Comparison of ENCODE assay signal across 1 cellular context in the genomic region with DNA sequence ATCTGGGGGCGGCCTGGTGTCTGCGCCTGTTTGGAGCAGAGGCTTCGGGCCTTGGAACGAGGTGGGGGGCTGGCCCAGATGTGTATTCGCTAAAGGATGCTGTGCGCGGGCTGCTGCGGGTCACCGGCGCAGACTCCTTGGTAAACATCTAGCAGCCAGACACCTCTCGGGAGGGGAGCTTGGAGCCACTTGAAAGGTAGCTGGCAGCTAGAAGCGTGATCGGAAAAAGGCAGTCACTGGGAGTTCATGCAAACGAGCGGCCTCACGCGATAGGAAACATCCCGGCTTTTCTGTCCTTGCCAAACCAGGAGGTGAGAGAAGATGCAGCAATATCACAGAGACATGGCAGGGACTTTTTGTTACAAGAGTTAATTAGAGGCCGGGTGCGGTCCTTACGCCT.
TF ChIP-seq lines count a peak whose summit lies in the region.

No MANE protein-coding gene starts in this region.

TF ChIP-seq in WTC11, 78 proteins besides CTCF, POLR2A, EP300 and RAD21 (continued from another document):
- TF ChIP-seq, protein P1, sequence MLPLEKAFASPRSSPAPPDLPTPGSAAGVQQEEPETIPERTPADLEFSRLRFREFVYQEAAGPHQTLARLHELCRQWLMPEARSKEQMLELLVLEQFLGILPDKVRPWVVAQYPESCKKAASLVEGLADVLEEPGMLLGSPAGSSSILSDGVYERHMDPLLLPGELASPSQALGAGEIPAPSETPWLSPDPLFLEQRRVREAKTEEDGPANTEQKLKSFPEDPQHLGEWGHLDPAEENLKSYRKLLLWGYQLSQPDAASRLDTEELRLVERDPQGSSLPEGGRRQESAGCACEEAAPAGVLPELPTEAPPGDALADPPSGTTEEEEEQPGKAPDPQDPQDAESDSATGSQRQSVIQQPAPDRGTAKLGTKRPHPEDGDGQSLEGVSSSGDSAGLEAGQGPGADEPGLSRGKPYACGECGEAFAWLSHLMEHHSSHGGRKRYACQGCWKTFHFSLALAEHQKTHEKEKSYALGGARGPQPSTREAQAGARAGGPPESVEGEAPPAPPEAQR (CRISPR knock-in tag; IDR thresholded peaks at IDR 0.05) = no peak
- no peak for TF ChIP-seq ZNF423 (CRISPR knock-in tag; IDR thresholded peaks at IDR 0.05)
- TF ChIP-seq ZNF396 (CRISPR knock-in tag; IDR thresholded peaks at IDR 0.05; ENCODE audit: borderline replicate concordance) = no peak
- TF ChIP-seq NFATC4 (CRISPR knock-in tag; IDR thresholded peaks at IDR 0.05) = no peak
- TF ChIP-seq GRHL2 (CRISPR knock-in tag; IDR thresholded peaks at IDR 0.05; ENCODE audit: insufficient replicate concordance, severe bottlenecking) = no peak
- TF ChIP-seq MYBL2 (CRISPR knock-in tag; IDR thresholded peaks at IDR 0.05) = no peak
- TF ChIP-seq NR1H2 (CRISPR knock-in tag; IDR thresholded peaks at IDR 0.05) = no peak
- TF ChIP-seq ZNF121 (CRISPR knock-in tag; IDR thresholded peaks at IDR 0.05) = no peak
- no peak for TF ChIP-seq ZNF263 (CRISPR knock-in tag; IDR thresholded peaks at IDR 0.05; ENCODE audit: low read depth)
- no peak for TF ChIP-seq SOX15 (CRISPR knock-in tag; IDR thresholded peaks at IDR 0.05)
- TF ChIP-seq, protein P2, sequence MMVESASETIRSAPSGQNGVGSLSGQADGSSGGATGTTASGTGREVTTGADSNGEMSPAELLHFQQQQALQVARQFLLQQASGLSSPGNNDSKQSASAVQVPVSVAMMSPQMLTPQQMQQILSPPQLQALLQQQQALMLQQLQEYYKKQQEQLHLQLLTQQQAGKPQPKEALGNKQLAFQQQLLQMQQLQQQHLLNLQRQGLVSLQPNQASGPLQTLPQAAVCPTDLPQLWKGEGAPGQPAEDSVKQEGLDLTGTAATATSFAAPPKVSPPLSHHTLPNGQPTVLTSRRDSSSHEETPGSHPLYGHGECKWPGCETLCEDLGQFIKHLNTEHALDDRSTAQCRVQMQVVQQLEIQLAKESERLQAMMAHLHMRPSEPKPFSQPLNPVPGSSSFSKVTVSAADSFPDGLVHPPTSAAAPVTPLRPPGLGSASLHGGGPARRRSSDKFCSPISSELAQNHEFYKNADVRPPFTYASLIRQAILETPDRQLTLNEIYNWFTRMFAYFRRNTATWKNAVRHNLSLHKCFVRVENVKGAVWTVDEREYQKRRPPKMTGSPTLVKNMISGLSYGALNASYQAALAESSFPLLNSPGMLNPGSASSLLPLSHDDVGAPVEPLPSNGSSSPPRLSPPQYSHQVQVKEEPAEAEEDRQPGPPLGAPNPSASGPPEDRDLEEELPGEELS (CRISPR knock-in tag; IDR thresholded peaks at IDR 0.05) = no peak
